Comparison of ENCODE assay signal across 8 cellular contexts in the genomic region with DNA sequence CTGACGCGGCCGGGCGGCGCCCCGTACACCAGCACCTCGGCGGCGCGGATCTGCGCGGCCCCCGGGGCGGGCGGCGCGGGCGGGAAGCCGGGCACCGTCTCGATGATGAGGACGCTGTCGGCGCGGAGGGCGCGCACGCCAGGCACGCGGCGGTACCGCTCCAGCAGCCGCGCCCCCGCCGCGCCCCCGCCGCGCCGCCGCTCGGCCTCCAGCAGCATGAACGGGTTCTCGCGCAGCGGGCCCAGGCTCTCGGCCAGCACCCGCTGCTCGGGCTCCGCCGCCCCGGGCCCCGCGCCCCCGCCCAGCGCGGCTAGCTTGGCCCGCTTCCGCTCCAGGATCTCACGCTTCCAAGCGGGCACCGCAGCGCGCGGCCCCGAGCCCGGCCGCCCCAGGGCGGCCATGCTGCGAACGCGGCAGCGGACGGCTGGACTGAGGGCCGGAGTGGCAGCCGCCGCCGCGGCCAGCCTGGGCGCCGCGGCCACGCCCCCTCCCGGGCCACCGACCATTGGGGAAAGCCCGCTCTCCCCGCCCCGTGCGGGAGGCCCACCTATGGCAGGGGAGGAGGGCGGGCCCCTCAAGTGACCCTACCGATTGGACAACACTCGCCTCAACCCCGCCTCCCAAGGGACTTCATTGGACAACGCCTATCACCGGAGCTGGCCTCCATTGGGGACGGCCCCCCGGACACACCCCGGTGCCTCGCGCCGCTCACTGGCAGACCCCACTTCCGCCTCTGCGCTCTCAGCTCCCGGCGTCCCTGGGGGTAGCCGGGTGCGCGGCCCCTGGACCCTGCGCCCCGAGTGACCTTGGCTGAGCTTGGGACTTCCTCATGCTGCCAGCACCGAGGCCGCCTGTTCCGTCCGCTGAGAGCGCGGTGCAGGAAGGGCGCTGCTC. TPM values are rescaled to one million over a fixed set of nuclear protein-coding genes. Genes with fewer than 3 reads are reported as not detected.
A peak's percentile ranks its signal among the peaks of the same experiment; 100 is the strongest.
DNase-seq lines count a peak whose midpoint lies in the region; ATAC-seq, FAIRE-seq and TF ChIP-seq lines count a peak whose summit lies in the region.

A gene with protein sequence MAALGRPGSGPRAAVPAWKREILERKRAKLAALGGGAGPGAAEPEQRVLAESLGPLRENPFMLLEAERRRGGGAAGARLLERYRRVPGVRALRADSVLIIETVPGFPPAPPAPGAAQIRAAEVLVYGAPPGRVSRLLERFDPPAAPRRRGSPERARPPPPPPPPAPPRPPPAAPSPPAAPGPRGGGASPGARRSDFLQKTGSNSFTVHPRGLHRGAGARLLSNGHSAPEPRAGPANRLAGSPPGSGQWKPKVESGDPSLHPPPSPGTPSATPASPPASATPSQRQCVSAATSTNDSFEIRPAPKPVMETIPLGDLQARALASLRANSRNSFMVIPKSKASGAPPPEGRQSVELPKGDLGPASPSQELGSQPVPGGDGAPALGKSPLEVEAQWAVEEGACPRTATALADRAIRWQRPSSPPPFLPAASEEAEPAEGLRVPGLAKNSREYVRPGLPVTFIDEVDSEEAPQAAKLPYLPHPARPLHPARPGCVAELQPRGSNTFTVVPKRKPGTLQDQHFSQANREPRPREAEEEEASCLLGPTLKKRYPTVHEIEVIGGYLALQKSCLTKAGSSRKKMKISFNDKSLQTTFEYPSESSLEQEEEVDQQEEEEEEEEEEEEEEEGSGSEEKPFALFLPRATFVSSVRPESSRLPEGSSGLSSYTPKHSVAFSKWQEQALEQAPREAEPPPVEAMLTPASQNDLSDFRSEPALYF (minus strand): TSS at position 431 of the 894 bp plus-strand sequence. CDS start 30 bp downstream, at position 401.

- FAIRE-seq in D721Med (lab: Jason Lieb, UNC): no peak

- H3K79me2 ChIP-seq in OCI-LY7 (ENCODE audit: insufficient read depth, low read depth, low read length): peaks cover 42% of the 10 kb centered on the region

- H3K27ac ChIP-seq in OCI-LY7 (ENCODE audit: low read depth, low read length, poor library complexity, severe bottlenecking): peak within 1 kb of the TSS; percentile 49

- H3K4me1 ChIP-seq in OCI-LY7 (ENCODE audit: insufficient read depth, low read length, poor library complexity, severe bottlenecking): peaks cover 33% of the 10 kb centered on the region
- H3K4me1 ChIP-seq in mononuclear cell (ENCODE audit: insufficient read depth, low read length): peaks cover 43% of the 10 kb centered on the region

- H3K9me3 ChIP-seq in OCI-LY7 (ENCODE audit: low read length) (no peaks in the 10 kb centered on the region), mononuclear cell (ENCODE audit: low read depth, low read length) (no peaks in the 10 kb centered on the region)

- no peak for TF ChIP-seq CTCF in D721Med (IDR thresholded peaks at IDR 0.05; ENCODE audit: insufficient read depth, missing control alignments)
- TF ChIP-seq CTCF in OCI-LY7 (conservative IDR thresholded peaks at IDR 0.05; ENCODE audit: low read length): no peak
- no peak for TF ChIP-seq CTCF in epithelial cell of esophagus (IDR thresholded peaks at IDR 0.05; ENCODE audit: insufficient read depth, low read depth, low read length, missing control alignments)

- H3K4me3 ChIP-seq in OCI-LY7 (ENCODE audit: low read depth, low read length, poor library complexity, severe bottlenecking) (peak within 1 kb of the TSS; percentile 76), epithelial cell of esophagus (ENCODE audit: low read length) (peak within 1 kb of the TSS; percentile 64), mononuclear cell (ENCODE audit: low read length) (peak within 1 kb of the TSS; percentile 57)

- peak within 1 kb of the TSS; percentile 97 for H3K4me2 ChIP-seq in OCI-LY7 (ENCODE audit: low read length)

- intact Hi-C loops in OCI-LY7 (cut with micrococcal nuclease; ENCODE audit: unreplicated experiment): loop anchor here (1.0 to 2.0 kb wide), 5 partner anchors 22 to 74 kb away; a partner anchor contains a TSS

- DNase-seq in D721Med (ENCODE audit: insufficient read length, low spot score) (peak; percentile 100), HuH-7.5 (ENCODE audit: low spot score) (peak; percentile 100), OCI-LY7 (ENCODE audit: low spot score) (peak; percentile 100), activated T-cell treated with anti-CD3 and anti-CD28 coated beads for 24 hours (ENCODE audit: low read depth) (peak; percentile 98), epithelial cell of esophagus (ENCODE audit: low read depth) (peak; percentile 99)
- peak; percentile 95 for DNase-seq in stimulated activated CD8-positive, alpha-beta memory T cell treated with anti-CD3 and anti-CD28 coated beads, Interleukin-4, amount 100 ng/mL, for 1 hour (ENCODE audit: low read depth in 2 of 2, low spot score in 1 of 2)

- peaks cover 4% of the 10 kb centered on the region; the same call in 1 of the 2 replicates for H3K36me3 ChIP-seq in OCI-LY7 (ENCODE audit: insufficient read depth, low read length)

- no TSS peak for BruUV-seq in OCI-LY7 (replicated peaks; lab: Mats Ljungman, UMichigan)

- H3K9me2 ChIP-seq in OCI-LY7 (ENCODE audit: insufficient read depth, low read length): no peaks in the 10 kb centered on the region

- CTCF ChIA-PET in OCI-LY7 (lab: Charles Lee; ENCODE audit: unreplicated experiment): interaction anchor here (0.6 kb wide), 1 partner anchor 12 kb away, joined by 3 read pairs; a partner anchor contains a TSS

- POLR2A ChIA-PET in OCI-LY7 (lab: Charles Lee): interaction anchor here (0.6 to 2.5 kb wide), 6 partner anchors 12 to 400 kb away, joined by 3 to 16 read pairs (median 4); a partner anchor contains a TSS

- H4K20me1 ChIP-seq in OCI-LY7 (ENCODE audit: insufficient read depth, low read length): peaks cover 7% of the 10 kb centered on the region; the same call in 1 of the 2 replicates

- no peak within 1 kb of the TSS for H2AFZ ChIP-seq in OCI-LY7 (ENCODE audit: low read length)

- peak; percentile 74 for ATAC-seq in GM21526 (IDR thresholded peaks at IDR 0.05; ENCODE audit: low FRiP score, unreplicated experiment)

- no peaks in the 10 kb centered on the region for H3K27me3 ChIP-seq in mononuclear cell (ENCODE audit: insufficient read depth, low read length)

RNA-seq across cellular contexts. Expression of the gene that starts here (rescaled TPM):
- 9.0 and 10.3 TPM in 2 replicates for total RNA-seq in OCI-LY7 (2014; rRNA removed; shearing (Covaris generic))
- 15.3 and 15.9 TPM in 2 replicates for total RNA-seq in OCI-LY7 (2022)
- 2.4 TPM for total RNA-seq in mononuclear cell

Comparison
In these comparisons a context has a peak if more than half of its experiments do, and no peak if none do; other contexts are left out.
1. Peak in every context shown above with its lines: DNase-seq, ATAC-seq, H3K4me3 ChIP-seq and H3K27ac ChIP-seq.